9 cellular contexts compared by ENCODE assay signal in genomic region chr20:38113401-38114325, GRCh38. TPM values are rescaled to one million over a fixed set of nuclear protein-coding genes. Genes with fewer than 3 reads are reported as not detected.
DNase-seq lines count a peak whose midpoint lies in the region; ATAC-seq and TF ChIP-seq lines count a peak whose summit lies in the region.
"Had no signal": no experiment of that assay in that cellular context is flagged by ENCODE, and none has a peak within 500 bp of the region (broad histone marks: within the 10 kb centered on the region; RNA-seq: fewer than 3 reads in every experiment).

No MANE protein-coding gene starts in this region.

- no peaks in the 10 kb centered on the region for H3K27me3 ChIP-seq in trophoblast cell (ENCODE audit: insufficient read depth, low read length)
- H3K27me3 ChIP-seq in ascending aorta: no peaks in the 10 kb centered on the region

- in situ Hi-C loops in astrocyte of the cerebellum (cut with HindIII; ENCODE audit: low sequenced_read_pairs): no loop called here

- H3K4ac ChIP-seq in trophoblast cell (ENCODE audit: low read depth, low read length): no peak overlapping the region

- H3K4me3 ChIP-seq in astrocyte of the cerebellum (ENCODE audit: low read depth, low read length): no peak overlapping the region
- H3K4me3 ChIP-seq in trophoblast cell (ENCODE audit: low read depth, low read length): no peak overlapping the region
- no peak overlapping the region for H3K4me3 ChIP-seq in ascending aorta
- H3K4me3 ChIP-seq: SK-N-MC had no signal

- H3K14ac ChIP-seq in trophoblast cell (ENCODE audit: low read length): peak overlapping the region; percentile 43

- H3K79me2 ChIP-seq in trophoblast cell (ENCODE audit: control insufficient read depth, insufficient read depth, low read length, poor library complexity): peaks cover 6% of the 10 kb centered on the region

- peaks cover 47% of the 10 kb centered on the region for H3K79me1 ChIP-seq in trophoblast cell (ENCODE audit: low read length)

- no peak overlapping the region for H3K9ac ChIP-seq in trophoblast cell (ENCODE audit: low read length)

- no peak overlapping the region for H4K12ac ChIP-seq in trophoblast cell (ENCODE audit: low read depth, low read length)

- H3K9me3 ChIP-seq in trophoblast cell (ENCODE audit: insufficient read depth, low read depth, low read length): no peaks in the 10 kb centered on the region
- no peaks in the 10 kb centered on the region for H3K9me3 ChIP-seq in ascending aorta

- H4K91ac ChIP-seq in trophoblast cell (ENCODE audit: low read depth, low read length): peak overlapping the region; percentile 87

- H2BK120ac ChIP-seq in trophoblast cell (ENCODE audit: insufficient read depth, low read length, poor library complexity): peak overlapping the region; percentile 69

- peak overlapping the region; percentile 35 for H2BK5ac ChIP-seq in trophoblast cell (ENCODE audit: low read depth, low read length, poor library complexity)

- H3K27ac ChIP-seq in trophoblast cell (ENCODE audit: low read depth, low read length) (no peak overlapping the region), ascending aorta (no peak overlapping the region)
- H3K27ac ChIP-seq: SK-N-MC had no signal

- no peak overlapping the region for H2AFZ ChIP-seq in trophoblast cell (ENCODE audit: insufficient read depth, low read length, poor library complexity)

- no peak overlapping the region for H3K4me2 ChIP-seq in trophoblast cell (ENCODE audit: low read length)

- no peak overlapping the region for H3K23ac ChIP-seq in trophoblast cell (ENCODE audit: low read length)

- H3K36me3 ChIP-seq in trophoblast cell (ENCODE audit: control insufficient read depth in 1 of 2, insufficient read depth in 2 of 2, low read length in 2 of 2): no peaks in the 10 kb centered on the region
- H3K36me3 ChIP-seq in ascending aorta: no peaks in the 10 kb centered on the region

- peak in 2 of 3 experiments; percentile 9 to 28 for DNase-seq in NCI-H1417 (lab: John Stamatoyannopoulos, UW)
- no peak for DNase-seq in NCI-H1417 treated with DMSO at 0.1 percent for 48 hours (lab: John Stamatoyannopoulos, UW)
- DNase-seq in NCI-H2029 (lab: John Stamatoyannopoulos, UW): peak; percentile 61
- DNase-seq in astrocyte of the cerebellum (ENCODE audit: low read depth): no peak
- DNase-seq in trophoblast cell: peak in 1 of 2 donors; percentile 38
- DNase-seq in stimulated activated CD4-positive, alpha-beta T cell treated with anti-CD3 and anti-CD28 coated beads, Interleukin-4, amount 100 ng/mL, for 24 hours: no peak
- no peak for DNase-seq in ascending aorta (ENCODE audit: low spot score in 2 of 2)

- H2AK5ac ChIP-seq in trophoblast cell (ENCODE audit: low read length): peak overlapping the region; percentile 84

- peak; percentile 13 for TF ChIP-seq CTCF in astrocyte of the cerebellum (IDR thresholded peaks at IDR 0.05; ENCODE audit: low read depth, low read length, missing control alignments)
- TF ChIP-seq CTCF in ascending aorta (IDR thresholded peaks at IDR 0.05): no peak

- peak overlapping the region; percentile 5 for H4K8ac ChIP-seq in trophoblast cell (ENCODE audit: low read depth, low read length)

- no peak for ATAC-seq in HG03457 (IDR thresholded peaks at IDR 0.05; ENCODE audit: unreplicated experiment)

- no peak overlapping the region for H3K18ac ChIP-seq in trophoblast cell (ENCODE audit: low read length)

- WGBS in trophoblast cell (ENCODE audit: extremely low coverage, insufficient coverage, insufficient read length): no CpG with 5 or more reads among the region's 10 CpGs

- H3K4me1 ChIP-seq in trophoblast cell (ENCODE audit: control insufficient read depth in 1 of 2, insufficient read depth in 2 of 2, low read length in 2 of 2) (peaks cover 25 to 33% of the 10 kb centered on the region in 2 experiments), ascending aorta (peaks cover 11 to 38% of the 10 kb centered on the region in 2 donors)

- H2BK12ac ChIP-seq in trophoblast cell (ENCODE audit: low read length): peak overlapping the region; percentile 60

- intact Hi-C loops in ascending aorta (cut with DNase I): loop anchor here (5.0 kb wide), 1 partner anchor 41 kb away; no protein-coding TSS in a partner anchor

RNA-seq across cellular contexts. Expression of gene TGM2, which starts 51.4 kb away (rescaled TPM):
- polyA plus RNA-seq in trophoblast cell (2013): 330 and 332 TPM in 2 replicates
- total RNA-seq in ascending aorta: 529 TPM

Comparison
In these comparisons a context has a peak if more than half of its experiments do, and no peak if none do; other contexts are left out.
1. DNase-seq: peak in NCI-H1417 (2 of 3) and NCI-H2029 (single experiment); none in NCI-H1417 treated with DMSO at 0.1 percent for 48 hours (single experiment), astrocyte of the cerebellum (single experiment), stimulated activated CD4-positive, alpha-beta T cell treated with anti-CD3 and anti-CD28 coated beads, Interleukin-4, amount 100 ng/mL, for 24 hours (single experiment) and ascending aorta (0 of 2).